Comparison of ENCODE assay signal across 16 cellular contexts in genomic region chr2:140248623-140249022, GRCh38.
"Had no signal": no experiment of that assay in that cellular context is flagged by ENCODE, and none has a peak within 500 bp of the region (broad histone marks: within the 10 kb centered on the region; RNA-seq: fewer than 3 reads in every experiment).

No MANE protein-coding gene starts in this region.

- H3K9me3 ChIP-seq: ascending aorta, left lung, uterus had no signal

- DNase-seq: activated CD4-positive, alpha-beta T cell treated with anti-CD3 and anti-CD28 coated beads, Interleukin-2, amount 50 U/mL, for 1 hour; activated CD4-positive, CD25-positive, alpha-beta regulatory T cell treated with anti-CD3 and anti-CD28 coated beads, Interleukin-2, amount 50 U/mL, for 72 hours; activated CD8-positive, alpha-beta T cell treated with anti-CD3 and anti-CD28 coated beads, Interleukin-2, amount 10 ng/mL, durations not matched to agents 7 days and 5 days; activated gamma-delta T cell; brain microvascular endothelial cell; kidney glomerular epithelial cell; left lung; mammary epithelial cell; naive thymus-derived CD8-positive, alpha-beta T cell; stimulated activated CD4-positive, alpha-beta T cell treated with anti-CD3 and anti-CD28 coated beads, Interleukin-1b, Interleukin-23, amount 100 ng/mL, for 48 hours; T-helper 1 cell; trophoblast cell; uterus; WERI-Rb-1 had no signal

- H3K4me1 ChIP-seq: ascending aorta, left lung, neural progenitor cell, uterus had no signal

- H3K4me3 ChIP-seq: ascending aorta, left lung, neural progenitor cell, uterus had no signal

- H3K36me3 ChIP-seq: ascending aorta, brain microvascular endothelial cell, left lung, neural progenitor cell, uterus, WERI-Rb-1 had no signal

- ATAC-seq: activated CD8-positive, alpha-beta T cell treated with anti-CD3 and anti-CD28 coated beads, Interleukin-2, amount 10 ng/mL, durations not matched to agents 7 days and 5 days; left lung; naive thymus-derived CD8-positive, alpha-beta T cell had no signal

- H3K27ac ChIP-seq: ascending aorta, brain microvascular endothelial cell, left lung, neural progenitor cell, uterus, WERI-Rb-1 had no signal

- H3K27me3 ChIP-seq: ascending aorta, brain microvascular endothelial cell, left lung, neural progenitor cell, uterus had no signal
